9 cellular contexts compared by ENCODE assay signal in the genomic region with DNA sequence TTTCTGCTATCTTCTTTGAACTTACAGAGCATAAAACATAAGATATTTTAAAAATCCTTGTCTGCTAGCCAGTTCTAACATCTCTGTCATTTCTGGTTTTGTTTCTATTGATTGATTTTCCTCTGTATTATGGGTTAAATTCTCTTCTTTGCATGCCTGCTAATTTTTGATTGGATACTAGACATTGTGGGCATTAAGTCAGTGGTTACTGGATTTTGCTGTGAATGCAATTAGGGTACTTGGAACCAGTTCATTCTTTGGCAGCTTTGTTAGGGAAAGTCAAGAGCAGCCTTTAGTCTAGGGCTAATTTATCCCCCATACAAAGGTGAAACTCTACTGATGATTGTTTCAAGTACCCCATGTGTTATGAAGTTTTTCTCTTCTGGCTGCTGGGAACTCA.
ATAC-seq and TF ChIP-seq lines count a peak whose summit lies in the region.
"Had no signal": no experiment of that assay in that cellular context is flagged by ENCODE, and none has a peak within 500 bp of the region (broad histone marks: within the 10 kb centered on the region; RNA-seq: fewer than 3 reads in every experiment).

No MANE protein-coding gene starts in this region.

- no peaks in the 10 kb centered on the region; the same call in 1 of the 2 replicates for H3K9me3 ChIP-seq in HEK293 (ENCODE audit: control insufficient read depth, insufficient read depth, low read depth, low read length)
- H3K9me3 ChIP-seq: BE2C had no signal

- H3K4me3 ChIP-seq in HEK293 (ENCODE audit: low read depth, low read length) = no peak overlapping the region
- H3K4me3 ChIP-seq: A549; BLaER1; BLaER1 treated with 17β-estradiol and CSF1 and Interleukin-3, amounts not matched to agents 10 nM and 100 nM had no signal

- H3K4me1 ChIP-seq in HEK293 (ENCODE audit: control insufficient read depth, insufficient read depth, low read length) = no peaks in the 10 kb centered on the region
- H3K4me1 ChIP-seq: A549; BE2C; BLaER1; BLaER1 treated with 17β-estradiol and CSF1 and Interleukin-3, amounts not matched to agents 10 nM and 100 nM had no signal

- TF ChIP-seq CTCF in HEK293 (tag by site-specific recombination; IDR thresholded peaks at IDR 0.05) = no peak

- POLR2A ChIA-PET in HEK293 (lab: Yijun Ruan, JAX) = no interaction called here

- no peak for ATAC-seq in HG03565 (IDR thresholded peaks at IDR 0.05; ENCODE audit: unreplicated experiment)
- ATAC-seq: A549; CD8-positive, alpha-beta T cell had no signal

- CTCF ChIA-PET in HEK293 (lab: Yijun Ruan, JAX) = interaction anchor here (0.7 to 0.9 kb wide), 2 partner anchors 17 to 119 kb away, joined by 3 read pairs; no protein-coding TSS in a partner anchor

- H3K27ac ChIP-seq in HEK293 (ENCODE audit: extremely low read depth, low read depth, low read length) = no peak overlapping the region
- H3K27ac ChIP-seq: 22Rv1; A549; BLaER1; BLaER1 treated with 17β-estradiol and CSF1 and Interleukin-3, amounts not matched to agents 10 nM and 100 nM; C4-2B had no signal

- H3K36me3 ChIP-seq in HEK293 (ENCODE audit: control insufficient read depth in 2 of 2, insufficient read depth in 1 of 2, low read length in 2 of 2) = peaks cover 19 to 30% of the 10 kb centered on the region in 2 experiments
- H3K36me3 ChIP-seq: BE2C had no signal

TF ChIP-seq in HEK293, 187 proteins besides CTCF, POLR2A, EP300 and RAD21:
- TF ChIP-seq, protein P1, sequence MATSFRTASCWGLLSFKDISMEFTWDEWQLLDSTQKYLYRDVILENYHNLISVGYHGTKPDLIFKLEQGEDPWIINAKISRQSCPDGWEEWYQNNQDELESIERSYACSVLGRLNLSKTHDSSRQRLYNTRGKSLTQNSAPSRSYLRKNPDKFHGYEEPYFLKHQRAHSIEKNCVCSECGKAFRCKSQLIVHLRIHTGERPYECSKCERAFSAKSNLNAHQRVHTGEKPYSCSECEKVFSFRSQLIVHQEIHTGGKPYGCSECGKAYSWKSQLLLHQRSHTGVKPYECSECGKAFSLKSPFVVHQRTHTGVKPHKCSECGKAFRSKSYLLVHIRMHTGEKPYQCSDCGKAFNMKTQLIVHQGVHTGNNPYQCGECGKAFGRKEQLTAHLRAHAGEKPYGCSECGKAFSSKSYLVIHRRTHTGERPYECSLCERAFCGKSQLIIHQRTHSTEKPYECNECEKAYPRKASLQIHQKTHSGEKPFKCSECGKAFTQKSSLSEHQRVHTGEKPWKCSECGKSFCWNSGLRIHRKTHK (tag by site-specific recombination; IDR thresholded peaks at IDR 0.05) = peak; percentile 89
- TF ChIP-seq ZNF658 (tag by site-specific recombination; IDR thresholded peaks at IDR 0.05) = no peak
- TF ChIP-seq, protein P2, sequence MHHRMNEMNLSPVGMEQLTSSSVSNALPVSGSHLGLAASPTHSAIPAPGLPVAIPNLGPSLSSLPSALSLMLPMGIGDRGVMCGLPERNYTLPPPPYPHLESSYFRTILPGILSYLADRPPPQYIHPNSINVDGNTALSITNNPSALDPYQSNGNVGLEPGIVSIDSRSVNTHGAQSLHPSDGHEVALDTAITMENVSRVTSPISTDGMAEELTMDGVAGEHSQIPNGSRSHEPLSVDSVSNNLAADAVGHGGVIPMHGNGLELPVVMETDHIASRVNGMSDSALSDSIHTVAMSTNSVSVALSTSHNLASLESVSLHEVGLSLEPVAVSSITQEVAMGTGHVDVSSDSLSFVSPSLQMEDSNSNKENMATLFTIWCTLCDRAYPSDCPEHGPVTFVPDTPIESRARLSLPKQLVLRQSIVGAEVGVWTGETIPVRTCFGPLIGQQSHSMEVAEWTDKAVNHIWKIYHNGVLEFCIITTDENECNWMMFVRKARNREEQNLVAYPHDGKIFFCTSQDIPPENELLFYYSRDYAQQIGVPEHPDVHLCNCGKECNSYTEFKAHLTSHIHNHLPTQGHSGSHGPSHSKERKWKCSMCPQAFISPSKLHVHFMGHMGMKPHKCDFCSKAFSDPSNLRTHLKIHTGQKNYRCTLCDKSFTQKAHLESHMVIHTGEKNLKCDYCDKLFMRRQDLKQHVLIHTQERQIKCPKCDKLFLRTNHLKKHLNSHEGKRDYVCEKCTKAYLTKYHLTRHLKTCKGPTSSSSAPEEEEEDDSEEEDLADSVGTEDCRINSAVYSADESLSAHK (tag by site-specific recombination; IDR thresholded peaks at IDR 0.05) = 0 out of 2 replicates have a peak, but pooled peaks have one; percentile 32
